1 cellular context compared by ENCODE assay signal in the genomic region with DNA sequence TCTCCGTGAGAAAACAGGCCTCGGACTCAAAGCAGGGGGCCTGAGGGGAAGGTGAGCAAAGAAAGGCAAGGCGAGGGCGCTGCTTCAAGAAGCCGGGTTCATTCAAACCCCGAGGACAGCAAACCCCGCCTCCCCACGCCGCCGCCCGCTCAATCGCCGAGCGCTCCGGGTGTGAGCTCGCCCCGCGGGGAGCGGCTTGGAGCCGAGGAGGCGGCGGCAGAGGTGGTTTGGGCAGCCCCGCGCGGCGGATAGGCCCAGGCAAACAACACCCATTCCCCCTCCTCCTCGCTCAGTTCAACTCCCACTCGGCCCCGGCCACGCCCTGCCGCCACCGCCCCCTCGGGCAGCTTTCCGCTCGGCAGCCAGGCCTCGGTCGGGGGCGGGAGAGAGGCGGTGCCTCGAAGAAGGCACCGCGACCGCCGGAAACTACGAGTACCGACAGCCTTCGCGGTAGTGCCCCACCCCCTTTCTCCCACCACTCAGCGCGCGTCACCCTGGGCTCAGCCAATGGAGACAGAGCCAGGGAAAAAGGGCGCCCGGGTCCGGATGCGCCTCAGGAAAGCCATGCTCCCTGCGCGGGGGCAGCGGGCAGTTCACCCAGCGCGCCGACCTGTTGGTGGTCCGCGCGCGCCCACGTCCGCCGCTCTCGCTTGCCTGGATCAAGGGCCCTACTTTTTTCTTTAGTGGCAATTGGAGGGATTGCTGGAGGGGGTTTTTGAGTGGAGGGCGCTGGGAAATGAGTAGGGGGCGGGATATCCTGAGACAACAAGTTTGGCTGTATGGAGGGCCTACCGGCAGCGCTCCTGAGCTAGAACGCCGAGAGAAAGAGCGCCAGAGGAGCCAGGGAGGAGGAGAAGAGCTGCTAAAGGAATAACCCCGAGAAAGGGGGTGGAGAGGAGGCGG.
A peak's percentile ranks its signal among the peaks of the same experiment; 100 is the strongest.
TF ChIP-seq lines count a peak whose summit lies in the region.

No MANE protein-coding gene starts in this region.

TF ChIP-seq in H1, 55 proteins besides CTCF, POLR2A, EP300 and RAD21 (continued from another document):
- TF ChIP-seq BACH1 (IDR thresholded peaks at IDR 0.05; ENCODE audit: low read length), result peak; percentile 39; the same call in 1 of the 2 replicates
TF ChIP-seq in H1: peak in this region for 21.
